ENCODE assay signal across 14 cellular contexts in genomic region chr4:101201421-101201820, GRCh38.
A peak's percentile ranks its signal among the peaks of the same experiment; 100 is the strongest.
DNase-seq lines count a peak whose midpoint lies in the region; ATAC-seq and TF ChIP-seq lines count a peak whose summit lies in the region.
"Had no signal": no experiment of that assay in that cellular context is flagged by ENCODE, and none has a peak within 500 bp of the region (broad histone marks: within the 10 kb centered on the region; RNA-seq: fewer than 3 reads in every experiment).

No MANE protein-coding gene starts in this region.

- H3K9me1 ChIP-seq in IMR-90 (ENCODE audit: insufficient read depth, low read length) = peaks cover 11% of the 10 kb centered on the region

- no peak overlapping the region for H3K9ac ChIP-seq in IMR-90 (ENCODE audit: low read depth, low read length)

- H3K4me3 ChIP-seq in IMR-90 (ENCODE audit: insufficient read depth, low read depth, low read length) (no peak overlapping the region), neutrophil (ENCODE audit: low read depth in 1 of 2, low read length in 1 of 2) (no peak overlapping the region), mucosa of descending colon (no peak overlapping the region)
- H3K4me3 ChIP-seq: heart right ventricle had no signal

- ATAC-seq in IMR-90 (ENCODE audit: low read depth) (no peak), mucosa of descending colon (no peak)
- ATAC-seq in activated T-helper 17 cell treated with anti-CD3 and anti-CD28 coated beads, Interleukin-2, amount 50 U/mL, for 72 hours (replicated peaks) = no peak
- ATAC-seq: activated CD8-positive, alpha-beta memory T cell treated with anti-CD3 and anti-CD28 coated beads, Interleukin-2, amount 10 ng/mL, durations not matched to agents 7 days and 5 days had no signal

- peak overlapping the region; percentile 26 for H2BK120ac ChIP-seq in IMR-90 (ENCODE audit: low read depth, low read length)

- peak overlapping the region; percentile 8 for H3K4me3 Mint-ChIP-seq in activated T-helper 17 cell treated with anti-CD3 and anti-CD28 coated beads, Interleukin-2, amount 50 U/mL, for 72 hours
- H3K4me3 Mint-ChIP-seq: activated CD8-positive, alpha-beta memory T cell treated with anti-CD3 and anti-CD28 coated beads, Interleukin-2, amount 10 ng/mL, durations not matched to agents 7 days and 5 days; activated naive CD4-positive, alpha-beta T cell treated with anti-CD3 and anti-CD28 coated beads, Interleukin-2, amount 50 U/mL, for 24 hours; CD4-positive, alpha-beta memory T cell; central memory CD8-positive, alpha-beta T cell; stimulated activated effector memory CD8-positive, alpha-beta T cell treated with anti-CD3 and anti-CD28 coated beads, Interleukin-12 subunit alpha, Interleukin-12 subunit beta, amount 100 ng/mL, for 72 hours had no signal

- no peak overlapping the region for H3K27ac Mint-ChIP-seq in activated T-helper 17 cell treated with anti-CD3 and anti-CD28 coated beads, Interleukin-2, amount 50 U/mL, for 72 hours
- H3K27ac Mint-ChIP-seq: activated CD8-positive, alpha-beta memory T cell treated with anti-CD3 and anti-CD28 coated beads, Interleukin-2, amount 10 ng/mL, durations not matched to agents 7 days and 5 days; activated naive CD4-positive, alpha-beta T cell treated with anti-CD3 and anti-CD28 coated beads, Interleukin-2, amount 50 U/mL, for 24 hours; stimulated activated effector memory CD8-positive, alpha-beta T cell treated with anti-CD3 and anti-CD28 coated beads, Interleukin-12 subunit alpha, Interleukin-12 subunit beta, amount 100 ng/mL, for 72 hours had no signal

- intact Hi-C loops in IMR-90 (cut with micrococcal nuclease) = no loop called here
- intact Hi-C loops in mucosa of descending colon (cut with DNase I, micrococcal nuclease) = no loop called here

- H3K27ac ChIP-seq in IMR-90 (ENCODE audit: insufficient read depth, low read length) (no peak overlapping the region), neutrophil (peak overlapping the region; percentile 55)

- no peak overlapping the region; the same call in 2 of the 3 replicates for H2BK15ac ChIP-seq in IMR-90 (ENCODE audit: low read depth, low read length)

- peak overlapping the region; percentile 53 for H2BK5ac ChIP-seq in IMR-90 (ENCODE audit: low read depth, low read length, poor library complexity, severe bottlenecking)

- dilution Hi-C loops in IMR-90 (cut with HindIII; ENCODE audit: low sequenced_read_pairs, unreplicated experiment) = no loop called here

- DNase-seq in DMS 273 (lab: John Stamatoyannopoulos, UW; ENCODE audit: unreplicated experiment) = peak; percentile 65
- DNase-seq in IMR-90 = no peak
- DNase-seq in stimulated activated CD4-positive, alpha-beta T cell treated with anti-CD3 and anti-CD28 coated beads, Interleukin-4, amount 100 ng/mL, for 24 hours = no peak
- DNase-seq in MV-4-11 (lab: John Stamatoyannopoulos, UW) = no peak
- DNase-seq in mucosa of descending colon = no peak
- DNase-seq: activated CD8-positive, alpha-beta memory T cell treated with anti-CD3 and anti-CD28 coated beads, Interleukin-2, amount 10 ng/mL, durations not matched to agents 7 days and 5 days; CD4-positive, alpha-beta memory T cell; heart right ventricle; Karpas-422 had no signal

- no peak overlapping the region for H2AK9ac ChIP-seq in IMR-90 (replicated peaks; ENCODE audit: low read depth, low read length, poor library complexity)

- peak overlapping the region; percentile 68; the same call in 1 of the 2 replicates for H3K18ac ChIP-seq in IMR-90 (ENCODE audit: low read depth, low read length)

- H3K4me1 ChIP-seq in IMR-90 (ENCODE audit: control insufficient read depth, insufficient read depth, low read length) = peaks cover 2% of the 10 kb centered on the region; the same call in 1 of the 2 replicates
- peaks cover 17 to 31% of the 10 kb centered on the region in 2 experiments for H3K4me1 ChIP-seq in neutrophil (ENCODE audit: control insufficient read depth in 1 of 2, insufficient read depth in 1 of 2, low read depth in 1 of 2, low read length in 1 of 2)
- peaks cover 27% of the 10 kb centered on the region for H3K4me1 ChIP-seq in mucosa of descending colon (ENCODE audit: low read depth)

- H3K27me3 ChIP-seq in IMR-90 (ENCODE audit: control insufficient read depth, insufficient read depth, low read length) (no peaks in the 10 kb centered on the region), neutrophil (no peaks in the 10 kb centered on the region)
- H3K27me3 ChIP-seq: heart right ventricle had no signal

- H3K4me2 ChIP-seq in IMR-90 (ENCODE audit: low read depth, low read length) = no peak overlapping the region

- no TSS peak for BruUV-seq in IMR-90 (replicated peaks; lab: Mats Ljungman, UMichigan)

- in situ Hi-C loops in IMR-90 (cut with MboI; ENCODE audit: low sequenced_read_pairs) = no loop called here

- H3K79me1 ChIP-seq in IMR-90 (ENCODE audit: low read depth in 1 of 2, low read length in 2 of 2) = peaks cover 34 to 46% of the 10 kb centered on the region in 2 experiments

- H3K36me3 ChIP-seq in IMR-90 (ENCODE audit: control insufficient read depth, insufficient read depth, low read length) (no peaks in the 10 kb centered on the region), neutrophil (no peaks in the 10 kb centered on the region), mucosa of descending colon (ENCODE audit: low read depth) (no peaks in the 10 kb centered on the region)
- H3K36me3 ChIP-seq: heart right ventricle had no signal

- CTCF ChIA-PET in IMR-90 (lab: Yijun Ruan, JAX) = no interaction called here

- peaks cover 25% of the 10 kb centered on the region for H3K4me1 Mint-ChIP-seq in activated T-helper 17 cell treated with anti-CD3 and anti-CD28 coated beads, Interleukin-2, amount 50 U/mL, for 72 hours

- no peak overlapping the region for H2AFZ ChIP-seq in IMR-90 (replicated peaks; ENCODE audit: low read length, poor library complexity)

- H4K5ac ChIP-seq in IMR-90 (ENCODE audit: low read depth, low read length) = peak overlapping the region; percentile 29; the same call in 1 of the 2 replicates

- H2BK20ac ChIP-seq in IMR-90 (ENCODE audit: low read depth, low read length) = peak overlapping the region; percentile 62; the same call in 1 of the 2 replicates

- H4K8ac ChIP-seq in IMR-90 (ENCODE audit: low read depth in 2 of 2, low read length in 2 of 2) = 0 out of 4 replicates have a peak overlapping the region, but pooled peaks of 1 of the 2 experiments have one; percentile 12

- no peak overlapping the region; the same call in 1 of the 2 replicates for H4K91ac ChIP-seq in IMR-90 (ENCODE audit: insufficient read depth, low read depth, low read length)

- peak overlapping the region; percentile 64; the same call in 1 of the 2 replicates for H3K4ac ChIP-seq in IMR-90 (ENCODE audit: low read depth, low read length)

- no peaks in the 10 kb centered on the region for H3K36me3 Mint-ChIP-seq in activated T-helper 17 cell treated with anti-CD3 and anti-CD28 coated beads, Interleukin-2, amount 50 U/mL, for 72 hours (ENCODE audit: low read depth)
- H3K36me3 Mint-ChIP-seq: activated naive CD4-positive, alpha-beta T cell treated with anti-CD3 and anti-CD28 coated beads, Interleukin-2, amount 50 U/mL, for 24 hours; stimulated activated effector memory CD8-positive, alpha-beta T cell treated with anti-CD3 and anti-CD28 coated beads, Interleukin-12 subunit alpha, Interleukin-12 subunit beta, amount 100 ng/mL, for 72 hours had no signal

- H3K9me3 ChIP-seq in IMR-90 (ENCODE audit: control insufficient read depth, insufficient read depth, low read length) (no peaks in the 10 kb centered on the region), neutrophil (no peaks in the 10 kb centered on the region), mucosa of descending colon (no peaks in the 10 kb centered on the region)
- H3K9me3 ChIP-seq: heart right ventricle had no signal

- TF ChIP-seq CTCF in IMR-90 (conservative IDR thresholded peaks at IDR 0.05; ENCODE audit: low read depth, low read length) (no peak), neutrophil (IDR thresholded peaks at IDR 0.05) (no peak), mucosa of descending colon (IDR thresholded peaks at IDR 0.05) (no peak)

- H4K20me1 ChIP-seq in IMR-90 (ENCODE audit: insufficient read depth, low read length) = peaks cover 4% of the 10 kb centered on the region; the same call in 1 of the 2 replicates

- peak overlapping the region; percentile 76; the same call in 1 of the 2 replicates for H3K23ac ChIP-seq in IMR-90 (ENCODE audit: low read depth, low read length)

- POLR2A ChIA-PET in IMR-90 (lab: Charles Lee; ENCODE audit: unreplicated experiment) = no interaction called here

- peak overlapping the region; percentile 85; the same call in 1 of the 2 replicates for H3K14ac ChIP-seq in IMR-90 (replicated peaks; ENCODE audit: low read depth, low read length)

- no peaks in the 10 kb centered on the region for H3K27me3 Mint-ChIP-seq in activated T-helper 17 cell treated with anti-CD3 and anti-CD28 coated beads, Interleukin-2, amount 50 U/mL, for 72 hours
- H3K27me3 Mint-ChIP-seq: activated CD8-positive, alpha-beta memory T cell treated with anti-CD3 and anti-CD28 coated beads, Interleukin-2, amount 10 ng/mL, durations not matched to agents 7 days and 5 days; activated naive CD4-positive, alpha-beta T cell treated with anti-CD3 and anti-CD28 coated beads, Interleukin-2, amount 50 U/mL, for 24 hours; CD4-positive, alpha-beta memory T cell; central memory CD8-positive, alpha-beta T cell had no signal

- no peaks in the 10 kb centered on the region for H3K9me3 Mint-ChIP-seq in activated T-helper 17 cell treated with anti-CD3 and anti-CD28 coated beads, Interleukin-2, amount 50 U/mL, for 72 hours
- H3K9me3 Mint-ChIP-seq: activated naive CD4-positive, alpha-beta T cell treated with anti-CD3 and anti-CD28 coated beads, Interleukin-2, amount 50 U/mL, for 24 hours; CD4-positive, alpha-beta memory T cell; central memory CD8-positive, alpha-beta T cell; stimulated activated effector memory CD8-positive, alpha-beta T cell treated with anti-CD3 and anti-CD28 coated beads, Interleukin-12 subunit alpha, Interleukin-12 subunit beta, amount 100 ng/mL, for 72 hours had no signal

- TF ChIP-seq POLR2A in IMR-90 (IDR thresholded peaks at IDR 0.05; ENCODE audit: low read depth, low read length) = no peak

- no peak overlapping the region for H3K56ac ChIP-seq in IMR-90 (ENCODE audit: extremely low read depth, insufficient read depth, low read length)

- WGBS in IMR-90 (ENCODE audit: extremely low coverage in 2 of 2, insufficient read length in 1 of 2), 2 experiments = no CpG with 5 or more reads among the region's 2 CpGs

- no peak for TF ChIP-seq RAD21 in IMR-90 (IDR thresholded peaks at IDR 0.05; ENCODE audit: low read length)

- peak overlapping the region; percentile 7; the same call in 1 of the 2 replicates for H2AK5ac ChIP-seq in IMR-90 (ENCODE audit: low read depth, low read length)

TF ChIP-seq in IMR-90, 13 proteins besides CTCF, POLR2A, EP300 and RAD21 (continues in another document):
- no peak for TF ChIP-seq SMC3 (IDR thresholded peaks at IDR 0.05; ENCODE audit: low read depth, low read length)
- no peak for TF ChIP-seq MXI1 (IDR thresholded peaks at IDR 0.05; ENCODE audit: borderline replicate concordance, low read depth, low read length)
- TF ChIP-seq MAZ (IDR thresholded peaks at IDR 0.05; ENCODE audit: borderline replicate concordance, low read depth, low read length) = no peak
- TF ChIP-seq RCOR1 (IDR thresholded peaks at IDR 0.05; ENCODE audit: insufficient replicate concordance, low read length) = no peak
- no peak for TF ChIP-seq FOS (IDR thresholded peaks at IDR 0.05; ENCODE audit: low read depth, low read length)
- TF ChIP-seq CHD1 (IDR thresholded peaks at IDR 0.05; ENCODE audit: low read depth, low read length) = no peak
